In the genomic region with DNA sequence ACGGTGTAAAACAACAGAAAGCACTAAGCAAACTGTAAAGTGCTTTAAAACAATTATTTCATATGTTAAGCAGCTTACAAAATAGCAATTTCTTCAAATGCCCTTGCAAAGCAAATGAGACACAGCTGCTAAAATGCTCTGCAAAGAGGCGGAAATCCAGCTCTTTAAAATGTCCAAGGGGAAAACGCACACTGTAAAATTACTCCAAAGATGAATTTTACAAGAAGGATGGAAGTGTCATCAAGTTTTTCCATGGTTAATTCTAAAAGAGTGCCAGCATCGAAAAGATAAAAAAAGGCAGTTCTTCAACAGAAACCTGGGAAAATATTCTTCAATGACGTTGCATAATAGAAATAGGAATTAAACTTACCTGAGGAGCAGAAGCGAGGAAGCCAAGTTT, we compare ENCODE assay signal across 14 cellular contexts.
DNase-seq lines count a peak whose midpoint lies in the region; ATAC-seq and TF ChIP-seq lines count a peak whose summit lies in the region.
"Had no signal": no experiment of that assay in that cellular context is flagged by ENCODE, and none has a peak within 500 bp of the region (broad histone marks: within the 10 kb centered on the region; RNA-seq: fewer than 3 reads in every experiment).

No MANE protein-coding gene starts in this region.

- H3K9me3 Mint-ChIP-seq in CD8-positive, alpha-beta T cell, result no peaks in the 10 kb centered on the region

- H3K4me3 ChIP-seq in PC-9 (peak overlapping the region; percentile 64), coronary artery (peak overlapping the region; percentile 25), muscle layer of duodenum (ENCODE audit: low read depth in 1 of 2, low read length in 2 of 2) (no peak overlapping the region), mesendoderm (ENCODE audit: low read length) (no peak overlapping the region), psoas muscle (no peak overlapping the region)
- no peak overlapping the region for H3K4me3 ChIP-seq in CD8-positive, alpha-beta T cell (ENCODE audit: low read depth, low read length)
- H3K4me3 ChIP-seq: colonic mucosa had no signal

- H3K9me3 ChIP-seq in PC-9 (ENCODE audit: insufficient read depth, low read depth) (peaks cover 29% of the 10 kb centered on the region), muscle layer of duodenum (ENCODE audit: control insufficient read depth in 1 of 2, low read length in 2 of 2) (no peaks in the 10 kb centered on the region), psoas muscle (no peaks in the 10 kb centered on the region)
- no peaks in the 10 kb centered on the region for H3K9me3 ChIP-seq in CD8-positive, alpha-beta T cell (ENCODE audit: low read length)
- H3K9me3 ChIP-seq: colonic mucosa had no signal

- intact Hi-C loops in PC-9 (cut with micrococcal nuclease; ENCODE audit: unreplicated experiment), result no loop called here
- intact Hi-C loops in CD8-positive, alpha-beta T cell (cut with DNase I, micrococcal nuclease), result no loop called here
- intact Hi-C loops in psoas muscle (cut with DNase I), result no loop called here

- peak overlapping the region; percentile 97 for H3K27ac ChIP-seq in PC-9
- H3K27ac ChIP-seq in coronary artery, result peak overlapping the region; percentile 40 to 70
- peak overlapping the region; percentile 36 for H3K27ac ChIP-seq in muscle layer of duodenum (ENCODE audit: low read length)
- H3K27ac ChIP-seq in CD8-positive, alpha-beta T cell (ENCODE audit: low read depth, low read length), result no peak overlapping the region
- no peak overlapping the region for H3K27ac ChIP-seq in mesendoderm (ENCODE audit: low read depth, low read length)
- no peak overlapping the region for H3K27ac ChIP-seq in psoas muscle
- H3K27ac ChIP-seq: colonic mucosa had no signal

- H3K56ac ChIP-seq in mesendoderm (ENCODE audit: low read length), result no peak overlapping the region

- H3K9ac ChIP-seq in mesendoderm (ENCODE audit: low read length), result no peak overlapping the region

- BruUV-seq in PC-9 (replicated peaks; lab: Mats Ljungman, UMichigan), result TSS peak; percentile 64

- H4K5ac ChIP-seq in mesendoderm (ENCODE audit: low read length), result no peak overlapping the region

- H3K79me2 ChIP-seq in PC-9 (ENCODE audit: low read depth) (peaks cover 52% of the 10 kb centered on the region), mesendoderm (ENCODE audit: control insufficient read depth, insufficient read depth, low read length) (no peaks in the 10 kb centered on the region)

- no peaks in the 10 kb centered on the region for H3K36me3 Mint-ChIP-seq in CD8-positive, alpha-beta T cell
- H3K36me3 Mint-ChIP-seq: activated naive CD8-positive, alpha-beta T cell had no signal

- CTCF ChIA-PET in PC-9 (lab: Charles Lee), result interaction anchor here (1.0 kb wide), 1 partner anchor 9 kb away, joined by 3 read pairs; no protein-coding TSS in a partner anchor
- CTCF ChIA-PET in CD8-positive, alpha-beta T cell (lab: Charles Lee), result no interaction called here

- no peak overlapping the region for H3K18ac ChIP-seq in mesendoderm (ENCODE audit: low read length)

- WGBS in mesendoderm (ENCODE audit: extremely low coverage, insufficient coverage, low lambda C conversion rate), result no CpG with 5 or more reads among the region's 6 CpGs
- WGBS in psoas muscle, 3 donors, result 39 to 48% (median 43%) methylated on average over 6 of the region's 6 CpGs

- peaks cover 27% of the 10 kb centered on the region for H3F3A ChIP-seq in PC-9 (ENCODE audit: insufficient read depth, low read depth)

- no peak for ATAC-seq in CD8-positive, alpha-beta T cell
- ATAC-seq in psoas muscle, result no peak
- ATAC-seq: T-helper 17 cell had no signal

- no peak for DNase-seq in PC-9
- no peak for DNase-seq in coronary artery (ENCODE audit: low spot score)
- DNase-seq in CD8-positive, alpha-beta T cell, result no peak
- no peak for DNase-seq in activated T-cell treated with anti-CD3 and anti-CD28 coated beads for 4 hours
- no peak for DNase-seq in mesendoderm
- DNase-seq in psoas muscle, result no peak
- DNase-seq: activated T-cell treated with anti-CD3 and anti-CD28 coated beads, Interleukin-2, amount 50 U/mL, for 1 hour; colonic mucosa; midbrain; MM.1S; NCI-H774; T-helper 17 cell had no signal

- peak overlapping the region; percentile 8; the same call in 1 of the 2 replicates for H2AFZ ChIP-seq in PC-9

- H3K4ac ChIP-seq in mesendoderm (ENCODE audit: low read depth, low read length), result no peak overlapping the region

- H4K20me1 ChIP-seq in PC-9 (ENCODE audit: insufficient read depth), result no peaks in the 10 kb centered on the region

- no peak overlapping the region for H4K8ac ChIP-seq in mesendoderm (ENCODE audit: low read depth, low read length)

- no peak overlapping the region for H3K27ac Mint-ChIP-seq in CD8-positive, alpha-beta T cell
- H3K27ac Mint-ChIP-seq: activated naive CD8-positive, alpha-beta T cell; T-helper 17 cell had no signal

- TF ChIP-seq CTCF in PC-9 (conservative IDR thresholded peaks at IDR 0.05) (no peak), coronary artery (IDR thresholded peaks at IDR 0.05) (no peak), psoas muscle (IDR thresholded peaks at IDR 0.05) (no peak)
- no peak for TF ChIP-seq CTCF in CD8-positive, alpha-beta T cell (IDR thresholded peaks at IDR 0.05)

- no peak overlapping the region for H2BK5ac ChIP-seq in mesendoderm (ENCODE audit: low read length)

- H2AK5ac ChIP-seq in mesendoderm (ENCODE audit: low read length), result no peak overlapping the region

- no peak overlapping the region for H2BK15ac ChIP-seq in mesendoderm (replicated peaks; ENCODE audit: low read depth)

- POLR2A ChIA-PET in PC-9 (lab: Charles Lee; ENCODE audit: unreplicated experiment), result interaction anchor here (0.7 to 0.8 kb wide), 2 partner anchors 11 to 13 kb away, joined by 3 to 6 read pairs; no protein-coding TSS in a partner anchor
- POLR2A ChIA-PET in CD8-positive, alpha-beta T cell (lab: Charles Lee), result no interaction called here

- H3K36me3 ChIP-seq in PC-9 (ENCODE audit: low read depth), result peaks cover 30% of the 10 kb centered on the region
- H3K36me3 ChIP-seq in muscle layer of duodenum (ENCODE audit: control insufficient read depth in 1 of 2, insufficient read depth in 2 of 2, low read length in 2 of 2), result peaks cover 0 to 3% of the 10 kb centered on the region in 2 donors
- no peaks in the 10 kb centered on the region for H3K36me3 ChIP-seq in CD8-positive, alpha-beta T cell (ENCODE audit: insufficient read depth, low read length)
- no peaks in the 10 kb centered on the region for H3K36me3 ChIP-seq in mesendoderm (ENCODE audit: control insufficient read depth, insufficient read depth, low read length)
- no peaks in the 10 kb centered on the region for H3K36me3 ChIP-seq in psoas muscle (ENCODE audit: insufficient read depth in 1 of 2, low read depth in 1 of 2)
- H3K36me3 ChIP-seq: colonic mucosa had no signal

- H3K4me1 Mint-ChIP-seq in CD8-positive, alpha-beta T cell (ENCODE audit: low read depth), result no peaks in the 10 kb centered on the region
- H3K4me1 Mint-ChIP-seq: T-helper 17 cell had no signal

- H3K27me3 ChIP-seq in PC-9 (ENCODE audit: insufficient read depth, low read depth) (no peaks in the 10 kb centered on the region), muscle layer of duodenum (ENCODE audit: low read depth, low read length) (no peaks in the 10 kb centered on the region), mesendoderm (ENCODE audit: insufficient read depth, low read length, poor library complexity) (no peaks in the 10 kb centered on the region), psoas muscle (ENCODE audit: insufficient read depth in 3 of 3, low read length in 2 of 3) (no peaks in the 10 kb centered on the region)
- H3K27me3 ChIP-seq in CD8-positive, alpha-beta T cell (ENCODE audit: insufficient read depth, low read length), result no peaks in the 10 kb centered on the region
- H3K27me3 ChIP-seq: colonic mucosa had no signal

- H3K4me2 ChIP-seq in PC-9 (peak overlapping the region; percentile 81), mesendoderm (ENCODE audit: low read length) (no peak overlapping the region)

- H3K9me2 ChIP-seq in PC-9 (ENCODE audit: insufficient read depth), result no peaks in the 10 kb centered on the region

- H3K4me1 ChIP-seq in PC-9 (replicated peaks; ENCODE audit: insufficient read depth) (peaks cover 63% of the 10 kb centered on the region), muscle layer of duodenum (ENCODE audit: control insufficient read depth in 1 of 2, insufficient read depth in 2 of 2, low read length in 2 of 2) (peaks cover 4 to 26% of the 10 kb centered on the region in 2 donors), mesendoderm (ENCODE audit: control insufficient read depth, low read depth, low read length) (no peaks in the 10 kb centered on the region), psoas muscle (peaks cover 5% of the 10 kb centered on the region)
- H3K4me1 ChIP-seq in CD8-positive, alpha-beta T cell (ENCODE audit: insufficient read depth, low read length), result no peaks in the 10 kb centered on the region
- H3K4me1 ChIP-seq: colonic mucosa had no signal

- no peak overlapping the region for H3K23ac ChIP-seq in mesendoderm (ENCODE audit: low read length)

- H3K27me3 Mint-ChIP-seq in CD8-positive, alpha-beta T cell (ENCODE audit: low read depth), result peaks cover 2% of the 10 kb centered on the region
- H3K27me3 Mint-ChIP-seq: T-helper 17 cell had no signal

- H3K79me1 ChIP-seq in mesendoderm (ENCODE audit: low read length), result no peaks in the 10 kb centered on the region

- H3K4me3 Mint-ChIP-seq in CD8-positive, alpha-beta T cell, result no peak overlapping the region
- H3K4me3 Mint-ChIP-seq: activated naive CD8-positive, alpha-beta T cell; T-helper 17 cell had no signal

- no peak overlapping the region for H2BK120ac ChIP-seq in mesendoderm (ENCODE audit: low read depth, low read length)

Comparison
In these comparisons a context has a peak if more than half of its experiments do, and no peak if none do; other contexts are left out.
1. H3K27ac ChIP-seq: peak in PC-9 (single experiment), coronary artery (2 of 2) and muscle layer of duodenum (single experiment); none in CD8-positive, alpha-beta T cell (single experiment), mesendoderm (single experiment) and psoas muscle (single experiment).
2. H3K4me3 ChIP-seq: peak in PC-9 (single experiment) and coronary artery (single experiment); none in muscle layer of duodenum (0 of 2), CD8-positive, alpha-beta T cell (single experiment), mesendoderm (single experiment) and psoas muscle (single experiment).